16 cellular contexts compared by ENCODE assay signal in genomic region chr13:71801781-71802180, GRCh38.
DNase-seq lines count a peak whose midpoint lies in the region; ATAC-seq and TF ChIP-seq lines count a peak whose summit lies in the region.
"Had no signal": no experiment of that assay in that cellular context is flagged by ENCODE, and none has a peak within 500 bp of the region (broad histone marks: within the 10 kb centered on the region; RNA-seq: fewer than 3 reads in every experiment).

No MANE protein-coding gene starts in this region.

- peaks cover 6% of the 10 kb centered on the region for H3K36me3 Mint-ChIP-seq in neural progenitor cell
- no peaks in the 10 kb centered on the region for H3K36me3 Mint-ChIP-seq in activated CD4-positive, alpha-beta memory T cell treated with anti-CD3 and anti-CD28 coated beads for 36 hours

- H3F3A ChIP-seq in neural progenitor cell (ENCODE audit: low read depth), result peaks cover 33% of the 10 kb centered on the region

- H3K9me3 ChIP-seq in neural progenitor cell (ENCODE audit: low read depth), result no peaks in the 10 kb centered on the region
- H3K9me3 ChIP-seq: adrenal gland, sigmoid colon had no signal

- H3K9ac ChIP-seq in neural progenitor cell, result no peak overlapping the region

- no peaks in the 10 kb centered on the region for H3K36me3 ChIP-seq in neural progenitor cell
- H3K36me3 ChIP-seq: adrenal gland, sigmoid colon had no signal

- no peaks in the 10 kb centered on the region for H4K20me1 ChIP-seq in neural progenitor cell (ENCODE audit: low read depth)

- intact Hi-C loops in activated CD4-positive, alpha-beta memory T cell treated with anti-CD3 and anti-CD28 coated beads for 36 hours (cut with micrococcal nuclease), result no loop called here

- H3K27me3 ChIP-seq in neural progenitor cell, result no peaks in the 10 kb centered on the region
- H3K27me3 ChIP-seq: adrenal gland, sigmoid colon had no signal

- DNase-seq in G401 (ENCODE audit: low spot score), result peak; percentile 79
- DNase-seq in NCI-H1436 treated with DMSO at 0.1 percent for 48 hours (lab: John Stamatoyannopoulos, UW), result peak; percentile 21
- DNase-seq in NCI-H82 treated with DMSO at 0.1 percent for 48 hours (lab: John Stamatoyannopoulos, UW; ENCODE audit: unreplicated experiment), result peak; percentile 100
- peak; percentile 61 for DNase-seq in neural progenitor cell (ENCODE audit: low spot score)
- DNase-seq in activated CD4-positive, alpha-beta memory T cell treated with anti-CD3 and anti-CD28 coated beads for 36 hours, result no peak
- DNase-seq in nucleus accumbens (lab: John Stamatoyannopoulos, UW), result no peak
- DNase-seq in NCI-H774 (lab: John Stamatoyannopoulos, UW), result no peak
- DNase-seq: adrenal gland; Calu3; cerebellar nuclear complex; NCI-H510A; sigmoid colon; stimulated activated CD4-positive, alpha-beta T cell treated with anti-CD3 and anti-CD28 coated beads, Interleukin-2, amount 100 ng/mL, for 48 hours; SW 1271 had no signal

- H3K4me2 ChIP-seq in neural progenitor cell, result peak overlapping the region; percentile 53

- peaks cover 10% of the 10 kb centered on the region for H3K79me2 ChIP-seq in neural progenitor cell (ENCODE audit: low read depth)

- no peak overlapping the region for H3K4me3 ChIP-seq in neural progenitor cell
- H3K4me3 ChIP-seq: adrenal gland, sigmoid colon had no signal

- no peak for TF ChIP-seq CTCF in neural progenitor cell (IDR thresholded peaks at IDR 0.05)

- in situ Hi-C loops in G401 (cut with HindIII; ENCODE audit: low sequenced_read_pairs), result no loop called here

- no peaks in the 10 kb centered on the region for H3K9me3 Mint-ChIP-seq in neural progenitor cell
- no peaks in the 10 kb centered on the region for H3K9me3 Mint-ChIP-seq in activated CD4-positive, alpha-beta memory T cell treated with anti-CD3 and anti-CD28 coated beads for 36 hours

- H3K4me3 Mint-ChIP-seq in neural progenitor cell, result no peak overlapping the region
- H3K4me3 Mint-ChIP-seq in activated CD4-positive, alpha-beta memory T cell treated with anti-CD3 and anti-CD28 coated beads for 36 hours, result no peak overlapping the region

- H3K27me3 Mint-ChIP-seq in neural progenitor cell (ENCODE audit: insufficient read depth, low read depth), result no peaks in the 10 kb centered on the region
- H3K27me3 Mint-ChIP-seq in activated CD4-positive, alpha-beta memory T cell treated with anti-CD3 and anti-CD28 coated beads for 36 hours, result no peaks in the 10 kb centered on the region

- peak overlapping the region; percentile 13 for H3K27ac Mint-ChIP-seq in neural progenitor cell
- no peak overlapping the region for H3K27ac Mint-ChIP-seq in activated CD4-positive, alpha-beta memory T cell treated with anti-CD3 and anti-CD28 coated beads for 36 hours

- H2AFZ ChIP-seq in neural progenitor cell (replicated peaks), result no peak overlapping the region

- peaks cover 67% of the 10 kb centered on the region for H3K4me1 ChIP-seq in neural progenitor cell
- H3K4me1 ChIP-seq: sigmoid colon had no signal

- POLR2A ChIA-PET in activated CD4-positive, alpha-beta memory T cell treated with anti-CD3 and anti-CD28 coated beads for 36 hours (lab: Charles Lee), result no interaction called here

- CTCF ChIA-PET in activated CD4-positive, alpha-beta memory T cell treated with anti-CD3 and anti-CD28 coated beads for 36 hours (lab: Charles Lee), result no interaction called here

- peak overlapping the region; percentile 83 for H3K27ac ChIP-seq in neural progenitor cell
- H3K27ac ChIP-seq: adrenal gland, sigmoid colon, VCaP had no signal

- no peak for ATAC-seq in GM18519 (IDR thresholded peaks at IDR 0.05; ENCODE audit: low FRiP score, unreplicated experiment)

- peaks cover 60% of the 10 kb centered on the region for H3K4me1 Mint-ChIP-seq in neural progenitor cell
- H3K4me1 Mint-ChIP-seq in activated CD4-positive, alpha-beta memory T cell treated with anti-CD3 and anti-CD28 coated beads for 36 hours (ENCODE audit: low read depth), result no peaks in the 10 kb centered on the region

Comparison
In these comparisons a context has a peak if more than half of its experiments do, and no peak if none do; other contexts are left out.
1. DNase-seq: peak in G401 (single experiment), NCI-H1436 treated with DMSO at 0.1 percent for 48 hours (single experiment), NCI-H82 treated with DMSO at 0.1 percent for 48 hours (single experiment) and neural progenitor cell (single experiment); none in activated CD4-positive, alpha-beta memory T cell treated with anti-CD3 and anti-CD28 coated beads for 36 hours (single experiment), nucleus accumbens (0 of 56) and NCI-H774 (single experiment).